8 cellular contexts compared by ENCODE assay signal in genomic region chr6:26439552-26440125, GRCh38. TPM values are rescaled to one million over a fixed set of nuclear protein-coding genes. Genes with fewer than 3 reads are reported as not detected.
A peak's percentile ranks its signal among the peaks of the same experiment; 100 is the strongest.
DNase-seq lines count a peak whose midpoint lies in the region; ATAC-seq, FAIRE-seq and TF ChIP-seq lines count a peak whose summit lies in the region.

No MANE protein-coding gene starts in this region.

- peaks cover 39% of the 10 kb centered on the region for H3K36me3 Mint-ChIP-seq in CD8-positive, alpha-beta T cell

- H3K9me3 ChIP-seq in CD8-positive, alpha-beta T cell (ENCODE audit: low read length) = no peaks in the 10 kb centered on the region
- H3K9me3 ChIP-seq in OCI-LY3 (ENCODE audit: insufficient read depth, low read length) (no peaks in the 10 kb centered on the region), pancreas (no peaks in the 10 kb centered on the region)

- intact Hi-C loops in CD8-positive, alpha-beta T cell (cut with DNase I, micrococcal nuclease) = loop anchor here (1.0 to 2.0 kb wide), 9 partner anchors 17 to 98 kb away; partner anchors contain the start of genes BTN2A1 (in 1 of the 2) and BTN3A2 (in 1 of the 2)
- intact Hi-C loops in dorsolateral prefrontal cortex (cut with DNase I) (loop anchor here in 1 of 2 donors (2.0 kb wide), 1 partner anchor 15 kb away; no protein-coding TSS in a partner anchor), pancreas (cut with DNase I) (no loop called here)

- H3K27ac Mint-ChIP-seq in CD8-positive, alpha-beta T cell = peak overlapping the region; percentile 100

- peak overlapping the region; percentile 84 for H3K4me3 ChIP-seq in CD8-positive, alpha-beta T cell (ENCODE audit: low read depth, low read length)
- peak overlapping the region; percentile 98 for H3K4me3 ChIP-seq in OCI-LY3 (ENCODE audit: low read length)
- peak overlapping the region; percentile 29 to 79 (median 64) for H3K4me3 ChIP-seq in dorsolateral prefrontal cortex
- H3K4me3 ChIP-seq in pancreas = peak overlapping the region in 3 of 4 donors; percentile 14 to 48 (median 33)

- peak overlapping the region; percentile 100 for H3K4me3 Mint-ChIP-seq in CD8-positive, alpha-beta T cell

- no peak for DNase-seq in CD8-positive, alpha-beta T cell
- DNase-seq in dorsolateral prefrontal cortex (no peak), pancreas (no peak), caudate nucleus (lab: John Stamatoyannopoulos, UW) (no peak)

- H3K4me1 ChIP-seq in CD8-positive, alpha-beta T cell (ENCODE audit: insufficient read depth, low read length) = peaks cover 23% of the 10 kb centered on the region
- H3K4me1 ChIP-seq in OCI-LY3 (ENCODE audit: low read length) (peaks cover 14% of the 10 kb centered on the region), pancreas (peaks cover 0 to 12% (median 0%) of the 10 kb centered on the region in 3 donors)

- POLR2A ChIA-PET in CD8-positive, alpha-beta T cell (lab: Charles Lee) = no interaction called here

- H4K20me1 ChIP-seq in OCI-LY3 (ENCODE audit: insufficient read depth, low read length) = no peaks in the 10 kb centered on the region

- ATAC-seq in CD8-positive, alpha-beta T cell = no peak
- ATAC-seq in pancreas (peak in 1 of 4 donors; percentile 6), HG03139 (IDR thresholded peaks at IDR 0.05; ENCODE audit: unreplicated experiment) (no peak), GM21515 (IDR thresholded peaks at IDR 0.05; ENCODE audit: unreplicated experiment) (no peak), GM21526 (IDR thresholded peaks at IDR 0.05; ENCODE audit: low FRiP score, unreplicated experiment) (no peak)

- H3K4me1 Mint-ChIP-seq in CD8-positive, alpha-beta T cell (ENCODE audit: low read depth) = peaks cover 44% of the 10 kb centered on the region

- H3K9ac ChIP-seq in OCI-LY3 (ENCODE audit: low read length) = peak overlapping the region; percentile 91

- no peak for TF ChIP-seq CTCF in CD8-positive, alpha-beta T cell (IDR thresholded peaks at IDR 0.05)
- TF ChIP-seq CTCF in OCI-LY3 (IDR thresholded peaks at IDR 0.05; ENCODE audit: low read depth, low read length) (no peak), dorsolateral prefrontal cortex (IDR thresholded peaks at IDR 0.05 in 54 of 56, conservative IDR thresholded peaks at IDR 0.05 in 2 of 56; ENCODE audit: low read depth in 1 of 56, partially characterized antibody in 56 of 56) (no peak), pancreas (IDR thresholded peaks at IDR 0.05) (no peak)

- H3K4me2 ChIP-seq in OCI-LY3 (ENCODE audit: low read length) = peak overlapping the region; percentile 89

- H2AFZ ChIP-seq in OCI-LY3 (ENCODE audit: low read depth, low read length) = peak overlapping the region; percentile 98

- peaks cover 4% of the 10 kb centered on the region for H3K9me3 Mint-ChIP-seq in CD8-positive, alpha-beta T cell

- CTCF ChIA-PET in CD8-positive, alpha-beta T cell (lab: Charles Lee) = interaction anchor here (1.5 kb wide), 1 partner anchor 19 kb away, joined by 5 read pairs; no protein-coding TSS in a partner anchor

- 19 to 36% methylated on average over 4 of the region's 4 CpGs for WGBS in pancreas, 2 donors

- FAIRE-seq in pancreas (lab: Jason Lieb, UNC) = no peak

- H3K27me3 Mint-ChIP-seq in CD8-positive, alpha-beta T cell (ENCODE audit: low read depth) = no peaks in the 10 kb centered on the region

- H3K27ac ChIP-seq in CD8-positive, alpha-beta T cell (ENCODE audit: low read depth, low read length) = peak overlapping the region; percentile 95
- peak overlapping the region; percentile 70 for H3K27ac ChIP-seq in OCI-LY3 (ENCODE audit: low read length)
- H3K27ac ChIP-seq in dorsolateral prefrontal cortex = peak overlapping the region in 55 of 59 donors; percentile 2 to 93 (median 77)
- H3K27ac ChIP-seq in pancreas = peak overlapping the region in 3 of 4 donors; percentile 46 to 88 (median 82)
- H3K27ac ChIP-seq in caudate nucleus (ENCODE audit: low read depth, low read length) = no peak overlapping the region

- H3K79me2 ChIP-seq in OCI-LY3 (ENCODE audit: low read length) = peaks cover 4% of the 10 kb centered on the region

- no peaks in the 10 kb centered on the region for H3K27me3 ChIP-seq in CD8-positive, alpha-beta T cell (ENCODE audit: insufficient read depth, low read length)
- H3K27me3 ChIP-seq in OCI-LY3 (ENCODE audit: low read depth, low read length) (no peaks in the 10 kb centered on the region), dorsolateral prefrontal cortex (no peaks in the 10 kb centered on the region), pancreas (no peaks in the 10 kb centered on the region)

- no peaks in the 10 kb centered on the region for H3K36me3 ChIP-seq in CD8-positive, alpha-beta T cell (ENCODE audit: insufficient read depth, low read length)
- no peaks in the 10 kb centered on the region for H3K36me3 ChIP-seq in OCI-LY3 (replicated peaks; ENCODE audit: low read depth, low read length)
- no peaks in the 10 kb centered on the region for H3K36me3 ChIP-seq in pancreas

RNA-seq across cellular contexts. Expression of gene BTN3A3, which starts 0.7 kb away (rescaled TPM):
- total RNA-seq in CD8-positive, alpha-beta T cell = 10 to 100 TPM; 44.9 to 51.8 TPM
- total RNA-seq in dorsolateral prefrontal cortex (10 to 100 TPM in 114 of 120 experiments, 1 to 10 TPM in 6; 8.6 to 39.2 (median 16.9) TPM), pancreas (10 to 100 TPM in 1 of 6 donors, 1 to 10 TPM in 5; 1.5 to 15.3 (median 4.6) TPM)
- polyA plus RNA-seq in pancreas = 1 to 10 TPM; 4.0 TPM

RNA-seq across cellular contexts. Expression of gene BTN2A1, which starts 18.1 kb away (rescaled TPM):
- 10 to 100 TPM; 16.4 to 17.3 TPM for total RNA-seq in CD8-positive, alpha-beta T cell
- 10 to 100 TPM; 16.0 to 33.4 (median 24.3) TPM for total RNA-seq in dorsolateral prefrontal cortex
- total RNA-seq in pancreas = 10 to 100 TPM in 1 of 6 donors, 1 to 10 TPM in 5; 3.7 to 10.9 (median 6.5) TPM
- 10 to 100 TPM in 1 of 2 donors, 1 to 10 TPM in 1; 8.1 to 15.3 TPM for polyA plus RNA-seq in pancreas

RNA-seq across cellular contexts. Expression of gene BTN3A1, which starts 37.6 kb away (rescaled TPM):
- total RNA-seq in CD8-positive, alpha-beta T cell = 100 to 1,000 TPM in 1 of 2 experiments, 10 to 100 TPM in 1; 97.0 to 104 TPM
- total RNA-seq in dorsolateral prefrontal cortex (10 to 100 TPM in 87 of 120 experiments, 1 to 10 TPM in 33; 5.7 to 21.3 (median 11.8) TPM), pancreas (10 to 100 TPM in 4 of 6 donors, 1 to 10 TPM in 2; 3.9 to 33.5 (median 13.3) TPM)
- polyA plus RNA-seq in pancreas = 10 to 100 TPM in 1 of 2 donors, 1 to 10 TPM in 1; 8.9 to 13.9 TPM

RNA-seq across cellular contexts. Expression of gene BTN2A2, which starts 56.7 kb away (rescaled TPM):
- total RNA-seq in CD8-positive, alpha-beta T cell = 10 to 100 TPM; 14.1 to 15.5 TPM
- total RNA-seq in dorsolateral prefrontal cortex = 10 to 100 TPM in 15 of 120 experiments, 1 to 10 TPM in 105; 1.7 to 16.5 (median 6.1) TPM
- 10 to 100 TPM in 1 of 6 donors, 1 to 10 TPM in 5; 1.7 to 10.5 (median 5.0) TPM for total RNA-seq in pancreas
- polyA plus RNA-seq in pancreas = 1 to 10 TPM; 3.8 to 4.4 TPM

Comparison
In these comparisons a context has a peak if more than half of its experiments do, and no peak if none do; other contexts are left out.
1. H3K4me3 ChIP-seq: peak in every context shown above with its lines; median percentile 98 in OCI-LY3; 84 in CD8-positive, alpha-beta T cell; 64 in dorsolateral prefrontal cortex; 33 in pancreas.
2. intact Hi-C loops: an anchor here in CD8-positive, alpha-beta T cell (1.0 to 2.0 kb wide); none called in pancreas.